Comparison of ENCODE assay signal across 1 cellular context in genomic region chr10:4013651-4014085, GRCh38.
TF ChIP-seq lines count a peak whose summit lies in the region.

No MANE protein-coding gene starts in this region.

TF ChIP-seq in HepG2, 621 proteins besides CTCF, POLR2A, EP300 and RAD21 (continued from another document):
- no peak for TF ChIP-seq TERF1 (CRISPR knock-in tag; IDR thresholded peaks at IDR 0.05)
